Comparison of ENCODE assay signal across 9 cellular contexts in the genomic region with DNA sequence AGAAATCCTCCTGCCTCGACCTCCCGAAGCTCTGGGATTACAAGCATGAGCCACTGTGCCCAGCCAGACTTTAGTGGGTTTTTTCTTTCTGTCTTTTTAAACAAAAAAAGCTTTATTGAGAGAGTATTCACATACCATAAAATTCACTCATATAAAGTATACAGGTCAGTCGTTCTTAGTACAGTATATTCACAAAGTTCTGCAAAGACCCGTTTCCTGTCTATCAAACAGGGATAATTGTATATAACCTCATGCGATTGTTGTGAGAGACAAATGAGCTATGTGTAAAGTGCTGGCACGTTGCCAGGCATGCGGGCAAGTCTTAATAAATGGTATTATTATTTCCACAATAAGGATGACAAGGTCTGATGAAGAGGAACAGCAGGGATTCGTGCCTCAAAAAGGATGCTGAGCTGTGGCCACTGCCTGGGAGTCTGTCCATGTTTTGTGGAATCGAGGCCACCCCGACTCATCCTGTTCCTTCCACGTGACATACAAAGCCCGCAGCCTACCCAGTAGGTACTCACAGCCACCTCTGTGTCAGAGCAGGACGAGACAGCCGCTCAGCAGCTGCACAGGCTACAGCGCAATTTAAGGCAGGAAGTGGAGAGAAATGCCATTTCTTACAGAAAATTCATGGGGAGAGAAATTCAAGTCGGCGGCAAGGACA. TPM values are rescaled to one million over a fixed set of nuclear protein-coding genes. Genes with fewer than 3 reads are reported as not detected.
DNase-seq lines count a peak whose midpoint lies in the region; ATAC-seq and TF ChIP-seq lines count a peak whose summit lies in the region.
"Had no signal": no experiment of that assay in that cellular context is flagged by ENCODE, and none has a peak within 500 bp of the region (broad histone marks: within the 10 kb centered on the region; RNA-seq: fewer than 3 reads in every experiment).

No MANE protein-coding gene starts in this region.

- H3K36me3 Mint-ChIP-seq in activated naive CD4-positive, alpha-beta T cell treated with anti-CD3 and anti-CD28 coated beads for 36 hours (ENCODE audit: low read depth): no peaks in the 10 kb centered on the region

- TF ChIP-seq POLR2A in IMR-90 (IDR thresholded peaks at IDR 0.05; ENCODE audit: low read depth, low read length) (no peak), esophagus squamous epithelium (IDR thresholded peaks at IDR 0.05) (no peak)

- no peak overlapping the region for H2AK5ac ChIP-seq in IMR-90 (ENCODE audit: low read depth, low read length)

- DNase-seq in IMR-90: peak; percentile 64
- peak; percentile 92 for DNase-seq in RKO (ENCODE audit: low spot score)
- peak; percentile 72 for DNase-seq in activated naive CD4-positive, alpha-beta T cell treated with anti-CD3 and anti-CD28 coated beads for 36 hours
- DNase-seq in stimulated activated CD4-positive, alpha-beta T cell treated with anti-CD3 and anti-CD28 coated beads, Interleukin-12 subunit alpha, Interleukin-12 subunit beta, amount 100 ng/mL, for 4 hours: peak; percentile 18
- DNase-seq in esophagus squamous epithelium (lab: John Stamatoyannopoulos, UW): no peak
- no peak for DNase-seq in 8988T

- no peak overlapping the region for H3K56ac ChIP-seq in IMR-90 (ENCODE audit: extremely low read depth, insufficient read depth, low read length)

- no peaks in the 10 kb centered on the region for H3K27me3 Mint-ChIP-seq in activated naive CD4-positive, alpha-beta T cell treated with anti-CD3 and anti-CD28 coated beads for 36 hours (ENCODE audit: low read depth)

- H3K9ac ChIP-seq in IMR-90 (ENCODE audit: low read depth, low read length): no peak overlapping the region; the same call in 1 of the 2 replicates

- H3K14ac ChIP-seq in IMR-90 (replicated peaks; ENCODE audit: low read depth, low read length): no peak overlapping the region

- H2BK120ac ChIP-seq in IMR-90 (ENCODE audit: low read depth, low read length): no peak overlapping the region

- H4K8ac ChIP-seq in IMR-90 (ENCODE audit: low read depth in 2 of 2, low read length in 2 of 2): no peak overlapping the region; a peak in 1 of 4 replicates

- H3K4me2 ChIP-seq in IMR-90 (ENCODE audit: low read depth, low read length): peak overlapping the region; percentile 93

- H3K4me1 ChIP-seq in IMR-90 (ENCODE audit: control insufficient read depth, insufficient read depth, low read length): peaks cover 4% of the 10 kb centered on the region
- H3K4me1 ChIP-seq in esophagus squamous epithelium: peaks cover 0 to 8% (median 3%) of the 10 kb centered on the region in 3 donors
- H3K4me1 ChIP-seq: thyroid gland had no signal

- no peaks in the 10 kb centered on the region for H3K9me1 ChIP-seq in IMR-90 (ENCODE audit: insufficient read depth, low read length)

- H3K79me1 ChIP-seq in IMR-90 (ENCODE audit: low read depth in 1 of 2, low read length in 2 of 2): no peaks in the 10 kb centered on the region

- H2AK9ac ChIP-seq in IMR-90 (replicated peaks; ENCODE audit: low read depth, low read length, poor library complexity): no peak overlapping the region

- H4K91ac ChIP-seq in IMR-90 (ENCODE audit: insufficient read depth, low read depth, low read length): no peak overlapping the region

- no peak overlapping the region for H3K23ac ChIP-seq in IMR-90 (ENCODE audit: low read depth, low read length)

- no peak overlapping the region for H4K5ac ChIP-seq in IMR-90 (ENCODE audit: low read depth, low read length)

- peak overlapping the region; percentile 27 for H3K4me3 Mint-ChIP-seq in activated naive CD4-positive, alpha-beta T cell treated with anti-CD3 and anti-CD28 coated beads for 36 hours

- WGBS in IMR-90 (ENCODE audit: extremely low coverage in 2 of 2, insufficient read length in 1 of 2), 2 experiments: no CpG with 5 or more reads among the region's 17 CpGs
- WGBS in esophagus squamous epithelium, 2 donors: 27 to 37% methylated on average over 17 of the region's 17 CpGs

- ATAC-seq in IMR-90 (ENCODE audit: low read depth): peak; percentile 82
- ATAC-seq in HG03565 (IDR thresholded peaks at IDR 0.05; ENCODE audit: unreplicated experiment): no peak
- no peak for ATAC-seq in HG02970 (IDR thresholded peaks at IDR 0.05; ENCODE audit: low FRiP score, unreplicated experiment)

- H2BK15ac ChIP-seq in IMR-90 (ENCODE audit: low read depth, low read length): no peak overlapping the region

- no peak overlapping the region for H2BK20ac ChIP-seq in IMR-90 (ENCODE audit: low read depth, low read length)

- peaks cover 21% of the 10 kb centered on the region for H3K27me3 ChIP-seq in IMR-90 (ENCODE audit: control insufficient read depth, insufficient read depth, low read length)
- peaks cover 0 to 60% (median 0%) of the 10 kb centered on the region in 4 donors for H3K27me3 ChIP-seq in esophagus squamous epithelium
- H3K27me3 ChIP-seq: thyroid gland had no signal

- BruUV-seq in IMR-90 (replicated peaks; lab: Mats Ljungman, UMichigan): no TSS peak

- H3K4me3 ChIP-seq in IMR-90 (ENCODE audit: insufficient read depth, low read depth, low read length) (peak overlapping the region; percentile 39), esophagus squamous epithelium (no peak overlapping the region)
- H3K4me3 ChIP-seq: thyroid gland had no signal

- no peak for TF ChIP-seq CTCF in IMR-90 (conservative IDR thresholded peaks at IDR 0.05; ENCODE audit: low read depth, low read length)
- no peak for TF ChIP-seq CTCF in esophagus squamous epithelium (IDR thresholded peaks at IDR 0.05)

- no peaks in the 10 kb centered on the region for H3K9me3 Mint-ChIP-seq in activated naive CD4-positive, alpha-beta T cell treated with anti-CD3 and anti-CD28 coated beads for 36 hours

- H4K20me1 ChIP-seq in IMR-90 (ENCODE audit: insufficient read depth, low read length): no peaks in the 10 kb centered on the region

- no peaks in the 10 kb centered on the region for H3K9me3 ChIP-seq in IMR-90 (ENCODE audit: control insufficient read depth, insufficient read depth, low read length)
- H3K9me3 ChIP-seq in esophagus squamous epithelium: no peaks in the 10 kb centered on the region
- H3K9me3 ChIP-seq: thyroid gland had no signal

- POLR2A ChIA-PET in IMR-90 (lab: Charles Lee; ENCODE audit: unreplicated experiment): no interaction called here

- no peak overlapping the region for H3K4ac ChIP-seq in IMR-90 (ENCODE audit: low read depth, low read length)

- no peak for TF ChIP-seq RAD21 in IMR-90 (IDR thresholded peaks at IDR 0.05; ENCODE audit: low read length)

- CTCF ChIA-PET in IMR-90 (lab: Yijun Ruan, JAX): no interaction called here
- CTCF ChIA-PET in activated naive CD4-positive, alpha-beta T cell treated with anti-CD3 and anti-CD28 coated beads for 36 hours (lab: Charles Lee): interaction anchor here (1.2 to 1.3 kb wide), 2 partner anchors 78 to 82 kb away, joined by 3 to 4 read pairs; no protein-coding TSS in a partner anchor

- H3K27ac ChIP-seq in IMR-90 (ENCODE audit: insufficient read depth, low read length) (no peak overlapping the region), esophagus squamous epithelium (no peak overlapping the region)
- H3K27ac ChIP-seq: thyroid gland had no signal

- peaks cover 4% of the 10 kb centered on the region for H3K4me1 Mint-ChIP-seq in activated naive CD4-positive, alpha-beta T cell treated with anti-CD3 and anti-CD28 coated beads for 36 hours (ENCODE audit: low read depth)

- dilution Hi-C loops in IMR-90 (cut with HindIII; ENCODE audit: low sequenced_read_pairs, unreplicated experiment): no loop called here

- no peak overlapping the region for H3K27ac Mint-ChIP-seq in activated naive CD4-positive, alpha-beta T cell treated with anti-CD3 and anti-CD28 coated beads for 36 hours

- H3K18ac ChIP-seq in IMR-90 (ENCODE audit: low read depth, low read length): no peak overlapping the region

- in situ Hi-C loops in IMR-90 (cut with MboI; ENCODE audit: low sequenced_read_pairs): no loop called here

- H2BK5ac ChIP-seq in IMR-90 (ENCODE audit: low read depth, low read length, poor library complexity, severe bottlenecking): no peak overlapping the region

- peak overlapping the region; percentile 83 for H2AFZ ChIP-seq in IMR-90 (replicated peaks; ENCODE audit: low read length, poor library complexity)

- intact Hi-C loops in IMR-90 (cut with micrococcal nuclease) (loop anchor here (5.0 kb wide), 1 partner anchor 42 kb away; no protein-coding TSS in a partner anchor), esophagus squamous epithelium (cut with DNase I) (no loop called here)
- intact Hi-C loops in activated naive CD4-positive, alpha-beta T cell treated with anti-CD3 and anti-CD28 coated beads for 36 hours (cut with micrococcal nuclease): loop anchor here (1.0 kb wide), 1 partner anchor 23 kb away; no protein-coding TSS in a partner anchor

- H3K36me3 ChIP-seq in IMR-90 (ENCODE audit: control insufficient read depth, insufficient read depth, low read length) (no peaks in the 10 kb centered on the region), esophagus squamous epithelium (no peaks in the 10 kb centered on the region)
- H3K36me3 ChIP-seq: thyroid gland had no signal

TF ChIP-seq in IMR-90, 13 proteins besides CTCF, POLR2A, EP300 and RAD21:
- TF ChIP-seq RCOR1 (IDR thresholded peaks at IDR 0.05; ENCODE audit: insufficient replicate concordance, low read length) (no peak), MXI1 (IDR thresholded peaks at IDR 0.05; ENCODE audit: borderline replicate concordance, low read depth, low read length) (no peak), NFE2L2 (IDR thresholded peaks at IDR 0.05; ENCODE audit: low read depth, low read length) (no peak)
- TF ChIP-seq, protein P1, sequence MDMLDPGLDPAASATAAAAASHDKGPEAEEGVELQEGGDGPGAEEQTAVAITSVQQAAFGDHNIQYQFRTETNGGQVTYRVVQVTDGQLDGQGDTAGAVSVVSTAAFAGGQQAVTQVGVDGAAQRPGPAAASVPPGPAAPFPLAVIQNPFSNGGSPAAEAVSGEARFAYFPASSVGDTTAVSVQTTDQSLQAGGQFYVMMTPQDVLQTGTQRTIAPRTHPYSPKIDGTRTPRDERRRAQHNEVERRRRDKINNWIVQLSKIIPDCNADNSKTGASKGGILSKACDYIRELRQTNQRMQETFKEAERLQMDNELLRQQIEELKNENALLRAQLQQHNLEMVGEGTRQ (IDR thresholded peaks at IDR 0.05; ENCODE audit: low read depth, low read length): peak; percentile 55; the same call in 1 of the 2 replicates

RNA-seq across cellular contexts. Expression of gene SMKR1, which starts 51.7 kb away (rescaled TPM):
- total RNA-seq in IMR-90 (2012; rRNA removed) (not detected in 2 replicates), esophagus squamous epithelium (1 to 10 TPM in 1 of 4 donors, not detected in 3; 1.7 TPM)
- 0.26 TPM in 1 of 2 replicates, not detected in the other for polyA plus RNA-seq in IMR-90 (2012; rRNA removed)
- polyA plus RNA-seq in IMR-90 (2012; cell fraction: cytosol; rRNA removed): 0.04 TPM in 1 of 2 replicates, not detected in the other
- not detected in 2 replicates for polyA plus RNA-seq in IMR-90 (2012; cell fraction: nucleus; rRNA removed; ENCODE audit: low replicate concordance)
- total RNA-seq in activated naive CD4-positive, alpha-beta T cell treated with anti-CD3 and anti-CD28 coated beads for 36 hours: 1 to 10 TPM in 1 of 2 experiments, under 1 TPM in 1; 0.99 to 1.2 TPM

RNA-seq across cellular contexts. Expression of gene NRF1, which starts 57.5 kb away (rescaled TPM):
- total RNA-seq in IMR-90 (2012; rRNA removed) (12.2 and 15.8 TPM in 2 replicates), esophagus squamous epithelium (10 to 100 TPM; 10.0 to 18.3 (median 13.3) TPM)
- 7.8 and 11.4 TPM in 2 replicates for polyA plus RNA-seq in IMR-90 (2012; rRNA removed)
- 4.4 and 5.5 TPM in 2 replicates for polyA plus RNA-seq in IMR-90 (2012; cell fraction: cytosol; rRNA removed)
- polyA plus RNA-seq in IMR-90 (2012; cell fraction: nucleus; rRNA removed; ENCODE audit: low replicate concordance): 14.2 and 21.3 TPM in 2 replicates
- total RNA-seq in activated naive CD4-positive, alpha-beta T cell treated with anti-CD3 and anti-CD28 coated beads for 36 hours: 10 to 100 TPM; 18.5 to 21.5 TPM

Comparison
In these comparisons a context has a peak if more than half of its experiments do, and no peak if none do; other contexts are left out.
1. DNase-seq: peak in IMR-90 (single experiment), RKO (single experiment), activated naive CD4-positive, alpha-beta T cell treated with anti-CD3 and anti-CD28 coated beads for 36 hours (single experiment) and stimulated activated CD4-positive, alpha-beta T cell treated with anti-CD3 and anti-CD28 coated beads, Interleukin-12 subunit alpha, Interleukin-12 subunit beta, amount 100 ng/mL, for 4 hours (single experiment); none in esophagus squamous epithelium (single experiment) and 8988T (single experiment).